In genomic region chr15:85618956-85619491, GRCh38 we compare ENCODE assay signal across 8 cellular contexts.
DNase-seq lines count a peak whose midpoint lies in the region; ATAC-seq and TF ChIP-seq lines count a peak whose summit lies in the region.

No MANE protein-coding gene starts in this region.

- CTCF ChIA-PET in IMR-90 (lab: Yijun Ruan, JAX), result interaction anchor here (1.3 kb wide), 1 partner anchor 21 kb away, joined by 3 read pairs; no protein-coding TSS in a partner anchor

- peak overlapping the region; percentile 52 for H3K27ac ChIP-seq in IMR-90 (ENCODE audit: insufficient read depth, low read length)
- peak overlapping the region; percentile 83 for H3K27ac ChIP-seq in fibroblast of lung (ENCODE audit: insufficient read depth, low read length)
- peak overlapping the region; percentile 68 to 85 (median 78) for H3K27ac ChIP-seq in stomach

- peak overlapping the region; percentile 85 for H2BK5ac ChIP-seq in IMR-90 (ENCODE audit: low read depth, low read length, poor library complexity, severe bottlenecking)

- peak overlapping the region; percentile 42; the same call in 1 of the 2 replicates for H4K5ac ChIP-seq in IMR-90 (ENCODE audit: low read depth, low read length)

- peak overlapping the region; percentile 7 for H2AFZ ChIP-seq in IMR-90 (replicated peaks; ENCODE audit: low read length, poor library complexity)
- no peak overlapping the region for H2AFZ ChIP-seq in fibroblast of lung (ENCODE audit: low read length)

- BruUV-seq in IMR-90 (replicated peaks; lab: Mats Ljungman, UMichigan), result no TSS peak

- H3K4me2 ChIP-seq in IMR-90 (ENCODE audit: low read depth, low read length) (peak overlapping the region; percentile 85), fibroblast of lung (ENCODE audit: extremely low read depth, insufficient read depth, low read length) (peak overlapping the region; percentile 81)

- H2AK5ac ChIP-seq in IMR-90 (ENCODE audit: low read depth, low read length), result 0 out of 2 replicates have a peak overlapping the region, but pooled peaks have one; percentile 3

- intact Hi-C loops in IMR-90 (cut with micrococcal nuclease), result loop anchor here (5.0 to 10.0 kb wide), 3 partner anchors 176 to 322 kb away; partner anchors contain the start of gene KLHL25
- intact Hi-C loops in stomach (cut with DNase I; ENCODE audit: low total_unique reads), result no loop called here

- peak overlapping the region; percentile 65 for H2BK20ac ChIP-seq in IMR-90 (ENCODE audit: low read depth, low read length)

- H3K4me3 ChIP-seq in IMR-90 (ENCODE audit: insufficient read depth, low read depth, low read length), result peak overlapping the region; percentile 61
- peak overlapping the region; percentile 39 to 70 (median 62) for H3K4me3 ChIP-seq in fibroblast of lung (replicated peaks in 1 of 4; ENCODE audit: control extremely low read depth in 1 of 4, insufficient read depth in 1 of 4, low read depth in 3 of 4, low read length in 4 of 4)
- H3K4me3 ChIP-seq in stomach, result peak overlapping the region; percentile 41 to 52 (median 48)

- ATAC-seq in GM19395 (IDR thresholded peaks at IDR 0.05; ENCODE audit: unreplicated experiment) (peak; percentile 73), IMR-90 (ENCODE audit: low read depth) (peak; percentile 86)

- in situ Hi-C loops in IMR-90 (cut with MboI; ENCODE audit: low sequenced_read_pairs), result no loop called here

- H3K56ac ChIP-seq in IMR-90 (ENCODE audit: extremely low read depth, insufficient read depth, low read length), result peak overlapping the region; percentile 91

- TF ChIP-seq RAD21 in IMR-90 (IDR thresholded peaks at IDR 0.05; ENCODE audit: low read length), result no peak; the same call in 1 of the 2 replicates

- H3K27me3 Mint-ChIP-seq in neural crest cell (ENCODE audit: low read depth), result no peaks in the 10 kb centered on the region

- H3K79me2 ChIP-seq in fibroblast of lung (ENCODE audit: control insufficient read depth, insufficient read depth, low read length), result peaks cover 38% of the 10 kb centered on the region

- H3K9me1 ChIP-seq in IMR-90 (ENCODE audit: insufficient read depth, low read length), result peaks cover 15% of the 10 kb centered on the region

- 20% methylated on average over 1 of the region's 8 CpGs; no CpG with 5 or more reads in 1 of the 2 experiments for WGBS in IMR-90 (ENCODE audit: extremely low coverage in 2 of 2, insufficient read length in 1 of 2), 2 experiments
- WGBS in stomach, 5 donors, result 0 to 9% (median 1%) methylated on average over 8 of the region's 8 CpGs

- no peaks in the 10 kb centered on the region for H3K9me3 Mint-ChIP-seq in neural crest cell

- peak overlapping the region; percentile 81 for H4K91ac ChIP-seq in IMR-90 (ENCODE audit: insufficient read depth, low read depth, low read length)

- H4K8ac ChIP-seq in IMR-90 (ENCODE audit: low read depth in 2 of 2, low read length in 2 of 2), result peak overlapping the region; percentile 38 to 59; a peak in 3 of 4 replicates

- no peak for TF ChIP-seq EP300 in stomach (IDR thresholded peaks at IDR 0.05)

- no peak overlapping the region for H3K27ac Mint-ChIP-seq in neural crest cell (ENCODE audit: unreplicated experiment)

- peak overlapping the region; percentile 83 for H3K23ac ChIP-seq in IMR-90 (ENCODE audit: low read depth, low read length)

- H3K4ac ChIP-seq in IMR-90 (ENCODE audit: low read depth, low read length), result peak overlapping the region; percentile 59

- peaks cover 27% of the 10 kb centered on the region for H3K4me1 Mint-ChIP-seq in neural crest cell

- peak overlapping the region; percentile 62; the same call in 1 of the 2 replicates for H3K18ac ChIP-seq in IMR-90 (ENCODE audit: low read depth, low read length)

- peak overlapping the region; percentile 32; the same call in 2 of the 3 replicates for H2BK15ac ChIP-seq in IMR-90 (ENCODE audit: low read depth, low read length)

- no peak overlapping the region for H2AK9ac ChIP-seq in IMR-90 (replicated peaks; ENCODE audit: low read depth, low read length, poor library complexity)

- peak; percentile 98 for DNase-seq in IMR-90
- DNase-seq in activated T-cell treated with anti-CD3 and anti-CD28 coated beads for 1 hour (ENCODE audit: low read depth), result peak; percentile 23
- DNase-seq in fibroblast of lung (ENCODE audit: low read depth in 2 of 2), result peak; percentile 98
- peak; percentile 44 for DNase-seq in neural crest cell (ENCODE audit: low read depth, low spot score)
- DNase-seq in stomach, result peak; percentile 53
- no peak for DNase-seq in HuH-7.5 (ENCODE audit: low spot score)
- DNase-seq in NCI-H1436 (lab: John Stamatoyannopoulos, UW), result no peak

- H3K9ac ChIP-seq in IMR-90 (ENCODE audit: low read depth, low read length) (peak overlapping the region; percentile 61; the same call in 1 of the 2 replicates), fibroblast of lung (ENCODE audit: insufficient read depth, low read length) (peak overlapping the region; percentile 62)

- no peaks in the 10 kb centered on the region for H3K36me3 ChIP-seq in IMR-90 (ENCODE audit: control insufficient read depth, insufficient read depth, low read length)
- H3K36me3 ChIP-seq in fibroblast of lung (ENCODE audit: control insufficient read depth, insufficient read depth, low read length), result no peaks in the 10 kb centered on the region
- peaks cover 0 to 6% (median 0%) of the 10 kb centered on the region in 4 donors for H3K36me3 ChIP-seq in stomach

- TF ChIP-seq CTCF in IMR-90 (conservative IDR thresholded peaks at IDR 0.05; ENCODE audit: low read depth, low read length) (no peak), fibroblast of lung (conservative IDR thresholded peaks at IDR 0.05 in 1 of 2, IDR thresholded peaks at IDR 0.05 in 1 of 2; ENCODE audit: low read depth in 1 of 2, low read length in 2 of 2) (no peak), neural crest cell (conservative IDR thresholded peaks at IDR 0.05) (no peak), stomach (IDR thresholded peaks at IDR 0.05) (no peak)

- H3K79me1 ChIP-seq in IMR-90 (ENCODE audit: low read depth in 1 of 2, low read length in 2 of 2), result peaks cover 32 to 68% of the 10 kb centered on the region in 2 experiments

- H4K20me1 ChIP-seq in IMR-90 (ENCODE audit: insufficient read depth, low read length) (peaks cover 7% of the 10 kb centered on the region; the same call in 1 of the 2 replicates), fibroblast of lung (ENCODE audit: control insufficient read depth, extremely low read depth, insufficient read depth, low read length) (no peaks in the 10 kb centered on the region)

- peak overlapping the region; percentile 85 for H3K14ac ChIP-seq in IMR-90 (replicated peaks; ENCODE audit: low read depth, low read length)

- no peaks in the 10 kb centered on the region for H3K9me3 ChIP-seq in IMR-90 (ENCODE audit: control insufficient read depth, insufficient read depth, low read length)
- no peaks in the 10 kb centered on the region for H3K9me3 ChIP-seq in fibroblast of lung (ENCODE audit: control insufficient read depth, insufficient read depth, low read depth, low read length)
- H3K9me3 ChIP-seq in stomach, result no peaks in the 10 kb centered on the region

- no peaks in the 10 kb centered on the region for H3K27me3 ChIP-seq in IMR-90 (ENCODE audit: control insufficient read depth, insufficient read depth, low read length)
- no peaks in the 10 kb centered on the region for H3K27me3 ChIP-seq in fibroblast of lung (ENCODE audit: control insufficient read depth, insufficient read depth, low read length)
- no peaks in the 10 kb centered on the region for H3K27me3 ChIP-seq in stomach

- TF ChIP-seq POLR2A in IMR-90 (IDR thresholded peaks at IDR 0.05; ENCODE audit: low read depth, low read length), result peak; percentile 51; the same call in 1 of the 2 replicates
- no peak for TF ChIP-seq POLR2A in stomach (IDR thresholded peaks at IDR 0.05)

- POLR2A ChIA-PET in IMR-90 (lab: Charles Lee; ENCODE audit: unreplicated experiment), result no interaction called here

- no peaks in the 10 kb centered on the region for H3K36me3 Mint-ChIP-seq in neural crest cell (ENCODE audit: low read depth)

- dilution Hi-C loops in IMR-90 (cut with HindIII; ENCODE audit: low sequenced_read_pairs, unreplicated experiment), result no loop called here

- H3K4me3 Mint-ChIP-seq in neural crest cell, result no peak overlapping the region

- peak overlapping the region; percentile 74 for H2BK120ac ChIP-seq in IMR-90 (ENCODE audit: low read depth, low read length)

- H3K4me1 ChIP-seq in IMR-90 (ENCODE audit: control insufficient read depth, insufficient read depth, low read length) (peaks cover 21% of the 10 kb centered on the region), fibroblast of lung (ENCODE audit: control insufficient read depth, extremely low read depth, insufficient read depth, low read length) (peaks cover 36% of the 10 kb centered on the region), stomach (peaks cover 58 to 100% (median 81%) of the 10 kb centered on the region in 4 donors)

TF ChIP-seq in IMR-90, 13 proteins besides CTCF, POLR2A, EP300 and RAD21:
- TF ChIP-seq FOS (IDR thresholded peaks at IDR 0.05; ENCODE audit: low read depth, low read length), result peak; percentile 50; the same call in 1 of the 2 replicates
- no peak for TF ChIP-seq CHD1 (IDR thresholded peaks at IDR 0.05; ENCODE audit: low read depth, low read length)
- peak; percentile 94 for TF ChIP-seq MAZ (IDR thresholded peaks at IDR 0.05; ENCODE audit: borderline replicate concordance, low read depth, low read length)
- TF ChIP-seq CEBPB (IDR thresholded peaks at IDR 0.05; ENCODE audit: low read depth, low read length), result no peak
- 0 out of 2 replicates have a peak, but pooled peaks have one; percentile 10 for TF ChIP-seq MXI1 (IDR thresholded peaks at IDR 0.05; ENCODE audit: borderline replicate concordance, low read depth, low read length)
TF ChIP-seq in IMR-90: peak in this region for 3.

Comparison
In these comparisons a context has a peak if more than half of its experiments do, and no peak if none do; other contexts are left out.
1. DNase-seq: peak in IMR-90 (single experiment), activated T-cell treated with anti-CD3 and anti-CD28 coated beads for 1 hour (single experiment), fibroblast of lung (2 of 2), neural crest cell (single experiment) and stomach (single experiment); none in HuH-7.5 (single experiment) and NCI-H1436 (single experiment).
2. Peak in every context shown above with its lines, with median percentiles within 50 percentile points of each other: H3K27ac ChIP-seq and H3K4me3 ChIP-seq.